ENCODE assay signal across 1 cellular context in genomic region chr12:132479938-132480619, GRCh38.
TF ChIP-seq lines count a peak whose summit lies in the region.

No MANE protein-coding gene starts in this region.

TF ChIP-seq in K562, 482 proteins besides CTCF, POLR2A, EP300 and RAD21:
- no peak for TF ChIP-seq JUN (IDR thresholded peaks at IDR 0.05; ENCODE audit: borderline replicate concordance, low read depth, low read length)
- TF ChIP-seq JUN (CRISPR knock-in tag; IDR thresholded peaks at IDR 0.05; ENCODE audit: borderline replicate concordance), result no peak
- no peak for TF ChIP-seq ETS2 (tag; IDR thresholded peaks at IDR 0.05; ENCODE audit: borderline replicate concordance, poor library complexity, severe bottlenecking)
- no peak for TF ChIP-seq ZNF551 (CRISPR knock-in tag; IDR thresholded peaks at IDR 0.05)
- TF ChIP-seq E2F6 (IDR thresholded peaks at IDR 0.05; ENCODE audit: borderline replicate concordance in 1 of 2, extremely low read depth in 1 of 2, insufficient read depth in 1 of 2, insufficient read length in 1 of 2, low read depth in 1 of 2, low read length in 1 of 2, poor library complexity in 1 of 2, severe bottlenecking in 1 of 2), result peak in 1 of 2 experiments; percentile 39
- TF ChIP-seq ZBTB40 (IDR thresholded peaks at IDR 0.05), result no peak
- no peak for TF ChIP-seq ZBTB40 (CRISPR knock-in tag; IDR thresholded peaks at IDR 0.05)
- TF ChIP-seq MEIS2 (IDR thresholded peaks at IDR 0.05; ENCODE audit: partially characterized antibody), result no peak
- no peak for TF ChIP-seq MTA1 (IDR thresholded peaks at IDR 0.05; ENCODE audit: borderline replicate concordance)
- TF ChIP-seq ARID3B (CRISPR knock-in tag; IDR thresholded peaks at IDR 0.05; ENCODE audit: borderline replicate concordance), result no peak
- TF ChIP-seq PRDM10 (IDR thresholded peaks at IDR 0.05; ENCODE audit: partially characterized antibody), result peak; percentile 61
- TF ChIP-seq HMG20B (CRISPR knock-in tag; IDR thresholded peaks at IDR 0.05), result no peak
- TF ChIP-seq CTBP1 (IDR thresholded peaks at IDR 0.05; ENCODE audit: borderline replicate concordance), result no peak
- no peak for TF ChIP-seq ATF1 (CRISPR knock-in tag; IDR thresholded peaks at IDR 0.05)
- TF ChIP-seq ATF1 (tag; IDR thresholded peaks at IDR 0.05), result no peak
- no peak for TF ChIP-seq XRCC4 (IDR thresholded peaks at IDR 0.05; ENCODE audit: extremely low read depth, insufficient read depth, insufficient read length)
- TF ChIP-seq NR0B1 (IDR thresholded peaks at IDR 0.05; ENCODE audit: partially characterized antibody), result no peak
- no peak for TF ChIP-seq TFE3 (CRISPR knock-in tag; IDR thresholded peaks at IDR 0.05)
